Comparison of ENCODE assay signal across 20 cellular contexts in genomic region chr2:217711236-217711635, GRCh38.
DNase-seq lines count a peak whose midpoint lies in the region; ATAC-seq and TF ChIP-seq lines count a peak whose summit lies in the region.
"Had no signal": no experiment of that assay in that cellular context is flagged by ENCODE, and none has a peak within 500 bp of the region (broad histone marks: within the 10 kb centered on the region; RNA-seq: fewer than 3 reads in every experiment).

No MANE protein-coding gene starts in this region.

- H3K36me3 Mint-ChIP-seq in nephron (ENCODE audit: low read depth): no peaks in the 10 kb centered on the region
- H3K36me3 Mint-ChIP-seq in Caco-2 (ENCODE audit: insufficient read depth, unreplicated experiment): no peaks in the 10 kb centered on the region
- H3K36me3 Mint-ChIP-seq: naive thymus-derived CD4-positive, alpha-beta T cell had no signal

- no peaks in the 10 kb centered on the region for H3K9me3 ChIP-seq in SJSA1 (replicated peaks)
- H3K9me3 ChIP-seq in Caco-2: no peaks in the 10 kb centered on the region
- H3K9me3 ChIP-seq in PC-3 (ENCODE audit: low read length): no peaks in the 10 kb centered on the region
- H3K9me3 ChIP-seq: breast epithelium, uterus had no signal

- H3K27me3 ChIP-seq in SJSA1 (replicated peaks) (no peaks in the 10 kb centered on the region), Caco-2 (replicated peaks; ENCODE audit: control insufficient read depth, insufficient read depth, low read length) (no peaks in the 10 kb centered on the region; the same call in 1 of the 2 replicates), PC-3 (ENCODE audit: low read length) (no peaks in the 10 kb centered on the region)
- H3K27me3 ChIP-seq: breast epithelium, uterus had no signal

- H3K4me2 ChIP-seq in PC-3 (ENCODE audit: low read length): no peak overlapping the region

- BruUV-seq in Caco-2 (replicated peaks; lab: Mats Ljungman, UMichigan) (no TSS peak), PC-3 (replicated peaks; lab: Mats Ljungman, UMichigan) (no TSS peak)

- H3K27me3 Mint-ChIP-seq in nephron (ENCODE audit: low read depth) (no peaks in the 10 kb centered on the region), Caco-2 (ENCODE audit: insufficient read depth, unreplicated experiment) (no peaks in the 10 kb centered on the region)

- peak overlapping the region in 2 of 3 experiments; percentile 46 to 98 for H3K27ac Mint-ChIP-seq in nephron
- H3K27ac Mint-ChIP-seq in Caco-2 (ENCODE audit: unreplicated experiment): no peak overlapping the region
- H3K27ac Mint-ChIP-seq: H9; naive thymus-derived CD4-positive, alpha-beta T cell; stimulated activated naive CD8-positive, alpha-beta T cell treated with anti-CD3 and anti-CD28 coated beads, Interleukin-15, amount 100 ng/mL, for 72 hours had no signal

- peaks cover 79% of the 10 kb centered on the region for H3K4me1 Mint-ChIP-seq in nephron
- H3K4me1 Mint-ChIP-seq in Caco-2 (ENCODE audit: low read depth, unreplicated experiment): no peaks in the 10 kb centered on the region

- no peak for TF ChIP-seq CTCF in nephron (IDR thresholded peaks at IDR 0.05; ENCODE audit: unreplicated experiment in 3 of 3)
- TF ChIP-seq CTCF in Caco-2 (IDR thresholded peaks at IDR 0.05; ENCODE audit: insufficient read depth in 1 of 2, low read depth in 1 of 2, low read length in 1 of 2, severe bottlenecking in 1 of 2, unreplicated experiment in 1 of 2): no peak
- TF ChIP-seq CTCF in PC-3 (conservative IDR thresholded peaks at IDR 0.05; ENCODE audit: low read depth, low read length): no peak

- H4K20me1 ChIP-seq in PC-3 (ENCODE audit: low read length): no peaks in the 10 kb centered on the region

- H3K4me1 ChIP-seq in SJSA1 (replicated peaks) (peaks cover 13% of the 10 kb centered on the region), Caco-2 (no peaks in the 10 kb centered on the region), PC-3 (ENCODE audit: insufficient read depth, low read length) (peaks cover 38% of the 10 kb centered on the region)

- no peak overlapping the region for H2AFZ ChIP-seq in PC-3 (ENCODE audit: low read length)

- ATAC-seq in PC-3: no peak
- no peak for ATAC-seq in GM19395 (IDR thresholded peaks at IDR 0.05; ENCODE audit: unreplicated experiment)
- ATAC-seq: naive thymus-derived CD4-positive, alpha-beta T cell; stimulated activated naive CD8-positive, alpha-beta T cell treated with anti-CD3 and anti-CD28 coated beads, Interleukin-15, amount 100 ng/mL, for 72 hours had no signal

- H3F3A ChIP-seq in PC-3 (ENCODE audit: low read length, unreplicated experiment): peaks cover 3% of the 10 kb centered on the region

- H3K9me2 ChIP-seq in PC-3 (replicated peaks; ENCODE audit: low read length): no peaks in the 10 kb centered on the region

- CTCF ChIA-PET in Caco-2 (lab: Charles Lee): interaction anchor here (1.5 kb wide), 1 partner anchor 61 kb away, joined by 5 read pairs; no protein-coding TSS in a partner anchor
- CTCF ChIA-PET in PC-3 (lab: Charles Lee): no interaction called here

- POLR2A ChIA-PET in Caco-2 (lab: Charles Lee) (no interaction called here), PC-3 (lab: Charles Lee; ENCODE audit: unreplicated experiment) (no interaction called here)

- H3K79me2 ChIP-seq in PC-3 (ENCODE audit: low read length): no peaks in the 10 kb centered on the region

- H3K4me3 ChIP-seq in SJSA1 (no peak overlapping the region), Caco-2 (ENCODE audit: low read depth, low read length) (no peak overlapping the region), PC-3 (ENCODE audit: low read length) (no peak overlapping the region)
- H3K4me3 ChIP-seq: breast epithelium, uterus had no signal

- H3K27ac ChIP-seq in SJSA1: no peak overlapping the region
- H3K27ac ChIP-seq in PC-3 (ENCODE audit: low read length): no peak overlapping the region
- H3K27ac ChIP-seq: breast epithelium, uterus had no signal

- intact Hi-C loops in Caco-2 (cut with micrococcal nuclease; ENCODE audit: unreplicated experiment): loop anchor here (10.0 kb wide), 1 partner anchor 566 kb away; no protein-coding TSS in a partner anchor
- intact Hi-C loops in PC-3 (cut with micrococcal nuclease): loop anchor here (5.0 to 10.0 kb wide), 2 partner anchors 546 to 1194 kb away; no protein-coding TSS in a partner anchor

- H3K9me3 Mint-ChIP-seq in nephron: no peaks in the 10 kb centered on the region
- no peaks in the 10 kb centered on the region for H3K9me3 Mint-ChIP-seq in Caco-2 (ENCODE audit: unreplicated experiment)
- H3K9me3 Mint-ChIP-seq: H9; naive thymus-derived CD4-positive, alpha-beta T cell; stimulated activated naive CD8-positive, alpha-beta T cell treated with anti-CD3 and anti-CD28 coated beads, Interleukin-15, amount 100 ng/mL, for 72 hours had no signal

- no peak overlapping the region for H3K9ac ChIP-seq in PC-3 (ENCODE audit: low read length)

- DNase-seq in Daoy (ENCODE audit: low read depth) (peak; percentile 58), SJSA1 (ENCODE audit: low read depth in 1 of 2, low spot score in 2 of 2) (peak; percentile 17 to 49), fibroblast of peridontal ligament (ENCODE audit: extremely low read depth) (peak; percentile 81), Caco-2 (no peak), PC-3 (no peak), HT-29 (ENCODE audit: low spot score) (no peak)
- DNase-seq: activated CD4-positive, alpha-beta T cell treated with anti-CD3 and anti-CD28 coated beads for 4 hours; activated CD8-positive, alpha-beta memory T cell treated with anti-CD3 and anti-CD28 coated beads, Interleukin-2, amount 50 U/mL, for 4 hours; activated naive CD4-positive, alpha-beta T cell; effector CD8-positive, alpha-beta T cell; H9; MM.1S; naive thymus-derived CD4-positive, alpha-beta T cell; NCI-H1930; NCI-H510A; stimulated activated naive CD8-positive, alpha-beta T cell treated with anti-CD3 and anti-CD28 coated beads, Interleukin-15, amount 100 ng/mL, for 72 hours; uterus had no signal

- H3K36me3 ChIP-seq in SJSA1 (no peaks in the 10 kb centered on the region), Caco-2 (ENCODE audit: control insufficient read depth, insufficient read depth, low read length) (no peaks in the 10 kb centered on the region), PC-3 (ENCODE audit: low read depth, low read length) (no peaks in the 10 kb centered on the region)
- H3K36me3 ChIP-seq: breast epithelium, uterus had no signal

- no peak overlapping the region for H3K4me3 Mint-ChIP-seq in nephron
- no peak overlapping the region for H3K4me3 Mint-ChIP-seq in Caco-2 (ENCODE audit: unreplicated experiment)
- H3K4me3 Mint-ChIP-seq: H9; naive thymus-derived CD4-positive, alpha-beta T cell; stimulated activated naive CD8-positive, alpha-beta T cell treated with anti-CD3 and anti-CD28 coated beads, Interleukin-15, amount 100 ng/mL, for 72 hours had no signal

Comparison
In these comparisons a context has a peak if more than half of its experiments do, and no peak if none do; other contexts are left out.
1. DNase-seq: peak in Daoy (single experiment), SJSA1 (2 of 2) and fibroblast of peridontal ligament (single experiment); none in Caco-2 (0 of 2), PC-3 (single experiment) and HT-29 (single experiment).